Comparison of ENCODE assay signal across 15 cellular contexts in the genomic region with DNA sequence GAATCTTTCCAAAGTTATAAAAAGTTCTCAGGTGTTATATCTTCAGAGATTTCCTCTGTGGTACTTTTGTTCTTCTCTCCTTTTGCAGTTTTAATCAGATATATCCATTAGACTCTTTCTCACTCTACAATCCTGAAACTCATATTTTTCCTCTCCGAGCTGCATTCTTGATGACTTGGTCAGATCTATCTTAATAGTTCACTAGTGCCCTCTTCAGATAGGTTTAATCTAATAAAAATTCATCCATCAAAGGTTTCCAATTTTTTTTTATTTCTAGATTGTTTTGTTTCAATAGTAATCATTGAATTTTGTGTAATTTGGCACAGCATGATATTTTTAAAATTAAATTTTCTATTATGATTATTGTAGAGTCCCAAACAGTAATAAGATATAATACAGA. TPM values are rescaled to one million over a fixed set of nuclear protein-coding genes. Genes with fewer than 3 reads are reported as not detected.
DNase-seq lines count a peak whose midpoint lies in the region; ATAC-seq and TF ChIP-seq lines count a peak whose summit lies in the region.
"Had no signal": no experiment of that assay in that cellular context is flagged by ENCODE, and none has a peak within 500 bp of the region (broad histone marks: within the 10 kb centered on the region; RNA-seq: fewer than 3 reads in every experiment).

No MANE protein-coding gene starts in this region.

- peaks cover 3% of the 10 kb centered on the region for H3K9me3 Mint-ChIP-seq in chondrocyte (ENCODE audit: low read depth)

- no peak for ATAC-seq in HG02759 (IDR thresholded peaks at IDR 0.05; ENCODE audit: unreplicated experiment)
- ATAC-seq: A549 had no signal

- H3K4me1 Mint-ChIP-seq in chondrocyte (ENCODE audit: low read depth): peaks cover 4% of the 10 kb centered on the region

- H3K9me3 ChIP-seq in osteoblast (ENCODE audit: low read depth, low read length): no peaks in the 10 kb centered on the region
- H3K9me3 ChIP-seq: A549 had no signal

- no peaks in the 10 kb centered on the region for H3K4me1 ChIP-seq in osteoblast (ENCODE audit: insufficient read depth, low read length)
- H3K4me1 ChIP-seq: A549, parathyroid adenoma had no signal

- TF ChIP-seq CTCF in LNCAP (IDR thresholded peaks at IDR 0.05): peak; percentile 37; the same call in 1 of the 2 replicates
- TF ChIP-seq CTCF in chondrocyte (IDR thresholded peaks at IDR 0.05): peak; percentile 80
- peak; percentile 27 for TF ChIP-seq CTCF in osteoblast (IDR thresholded peaks at IDR 0.05; ENCODE audit: extremely low read depth, low read depth, low read length)

- no peak overlapping the region for H3K4me2 ChIP-seq in osteoblast (ENCODE audit: insufficient read depth, low read length)
- H3K4me2 ChIP-seq: A549 had no signal

- H2AFZ ChIP-seq in osteoblast (ENCODE audit: low read length): peak overlapping the region; percentile 16
- H2AFZ ChIP-seq: parathyroid adenoma had no signal

- H3K36me3 ChIP-seq in osteoblast (ENCODE audit: insufficient read depth, low read length): no peaks in the 10 kb centered on the region

- H3K27ac Mint-ChIP-seq in chondrocyte (ENCODE audit: unreplicated experiment): no peak overlapping the region

- H4K20me1 ChIP-seq in osteoblast (ENCODE audit: insufficient read depth, low read length): no peaks in the 10 kb centered on the region

- H3K27me3 Mint-ChIP-seq in chondrocyte (ENCODE audit: low read depth): no peaks in the 10 kb centered on the region

- H3K4me3 Mint-ChIP-seq in chondrocyte (ENCODE audit: unreplicated experiment): no peak overlapping the region

- no peak overlapping the region for H3K4me3 ChIP-seq in osteoblast (ENCODE audit: insufficient read depth, low read length)
- H3K4me3 ChIP-seq: A549 had no signal

- H3K27me3 ChIP-seq in osteoblast (ENCODE audit: insufficient read depth, low read length): no peaks in the 10 kb centered on the region

- DNase-seq in NCI-H1105 treated with DMSO at 0.1 percent for 48 hours (lab: John Stamatoyannopoulos, UW): peak; percentile 16
- no peak for DNase-seq in NCI-H1105 (lab: John Stamatoyannopoulos, UW)
- no peak for DNase-seq in chondrocyte (ENCODE audit: low spot score)
- DNase-seq in osteoblast (ENCODE audit: insufficient read length, low spot score, missing footprints): peak; percentile 42
- no peak for DNase-seq in cerebellum (ENCODE audit: low spot score)
- no peak for DNase-seq in iPS-NIHi7 (ENCODE audit: extremely low spot score)
- DNase-seq: activated CD4-positive, alpha-beta T cell treated with anti-CD3 and anti-CD28 coated beads for 1 hour; DMS79; NCI-H2029 treated with DMSO at 0.1 percent for 48 hours had no signal

- no peaks in the 10 kb centered on the region for H3K36me3 Mint-ChIP-seq in chondrocyte (ENCODE audit: low read depth)

- H3K79me2 ChIP-seq in osteoblast (ENCODE audit: insufficient read depth, low read length): no peaks in the 10 kb centered on the region
- H3K79me2 ChIP-seq: parathyroid adenoma had no signal

- no peak overlapping the region for H3K27ac ChIP-seq in osteoblast (ENCODE audit: low read depth, low read length)
- H3K27ac ChIP-seq: A549, parathyroid adenoma had no signal

RNA-seq across cellular contexts. Expression of a gene that starts 21.8 kb away (rescaled TPM):
- total RNA-seq in chondrocyte: 0.13 to 0.60 TPM (median 0.41 TPM) in 3 replicates
- total RNA-seq in osteoblast: 0.88 and 1.1 TPM in 2 replicates
- 29.4 TPM for total RNA-seq in cerebellum
- total RNA-seq: mononuclear cell, OCI-LY7 had no signal

Comparison
In these comparisons a context has a peak if more than half of its experiments do, and no peak if none do; other contexts are left out.
1. DNase-seq: peak in NCI-H1105 treated with DMSO at 0.1 percent for 48 hours (single experiment) and osteoblast (single experiment); none in NCI-H1105 (single experiment), chondrocyte (single experiment), cerebellum (single experiment) and iPS-NIHi7 (single experiment).
2. CTCF ChIP-seq: peak in every context shown above with its lines; median percentile 80 in chondrocyte; 37 in LNCAP; 27 in osteoblast.
3. RNA of a gene that starts 21.8 kb away (total RNA-seq): 29.4 TPM in cerebellum (single experiment); 0.88 to 1.1 TPM in osteoblast and 0.13 to 0.60 TPM in chondrocyte; every median in the first group is over 10 times any median in the second.